8 cellular contexts compared by ENCODE assay signal in the genomic region with DNA sequence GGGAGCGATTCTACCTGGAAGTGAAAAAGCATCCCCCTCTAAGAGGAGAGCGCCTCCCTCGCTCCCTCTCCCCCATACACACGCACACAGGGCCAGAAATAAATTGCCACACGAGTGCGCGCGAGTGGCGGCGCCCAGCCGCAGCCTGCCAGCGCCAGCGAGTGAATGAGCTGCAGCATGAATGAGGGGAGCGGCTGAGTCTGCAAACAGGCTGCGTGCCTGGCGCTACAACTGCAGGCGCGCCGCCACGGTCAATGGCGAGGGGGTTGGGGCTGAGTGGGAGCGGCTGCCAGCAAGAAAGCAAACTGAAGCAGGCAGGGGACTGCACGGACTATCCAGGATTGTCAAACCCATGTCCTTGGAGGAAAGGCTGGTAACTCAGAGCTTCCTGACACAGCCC. TPM values are rescaled to one million over a fixed set of nuclear protein-coding genes. Genes with fewer than 3 reads are reported as not detected.
DNase-seq lines count a peak whose midpoint lies in the region; ATAC-seq, FAIRE-seq and TF ChIP-seq lines count a peak whose summit lies in the region.

No MANE protein-coding gene starts in this region.

- no peaks in the 10 kb centered on the region for H4K20me1 ChIP-seq in keratinocyte (ENCODE audit: control insufficient read depth, extremely low read depth, insufficient read depth, low read length)

- H3K9me3 ChIP-seq in keratinocyte (ENCODE audit: control insufficient read depth, low read depth, low read length): peaks cover 1% of the 10 kb centered on the region
- H3K9me3 ChIP-seq in transverse colon: no peaks in the 10 kb centered on the region

- no peak for TF ChIP-seq EP300 in transverse colon (IDR thresholded peaks at IDR 0.05; ENCODE audit: low read depth)

- peak overlapping the region; percentile 17 for H2AFZ ChIP-seq in keratinocyte (ENCODE audit: control insufficient read depth, low read length)

- H3K4me3 ChIP-seq in AG10803 (ENCODE audit: low read length) (peak overlapping the region; percentile 1), brain microvascular endothelial cell (ENCODE audit: low read depth, low read length) (no peak overlapping the region), keratinocyte (ENCODE audit: control insufficient read depth in 2 of 3, extremely low read depth in 1 of 3, insufficient read depth in 2 of 3, low read depth in 1 of 3, low read length in 3 of 3) (peak overlapping the region in 2 of 3 experiments; percentile 44 to 47), transverse colon (peak overlapping the region in 1 of 4 donors; percentile 3)

- peak overlapping the region; percentile 78 for H3K4me2 ChIP-seq in keratinocyte (ENCODE audit: control insufficient read depth, extremely low read depth, insufficient read depth, low read depth, low read length)

- TF ChIP-seq POLR2A in transverse colon (IDR thresholded peaks at IDR 0.05): no peak

- H3K27me3 ChIP-seq in brain microvascular endothelial cell (replicated peaks) (peaks cover 27% of the 10 kb centered on the region), keratinocyte (ENCODE audit: control insufficient read depth, extremely low read depth, insufficient read depth, low read length) (peaks cover 22% of the 10 kb centered on the region), transverse colon (peaks cover 58% of the 10 kb centered on the region)

- H3K4me1 ChIP-seq in keratinocyte (ENCODE audit: control insufficient read depth, extremely low read depth, insufficient read depth, low read length) (peaks cover 23% of the 10 kb centered on the region), transverse colon (peaks cover 0 to 8% (median 6%) of the 10 kb centered on the region in 4 donors)

- H3K9me1 ChIP-seq in keratinocyte (ENCODE audit: control insufficient read depth, extremely low read depth, insufficient read depth, low read length): no peaks in the 10 kb centered on the region

- ATAC-seq in HG02852 (IDR thresholded peaks at IDR 0.05; ENCODE audit: unreplicated experiment): no peak

- WGBS in transverse colon (ENCODE audit: low coverage in 1 of 2), 2 donors: 22 to 50% methylated on average over 1 to 22 of the region's 23 CpGs

- FAIRE-seq in keratinocyte (lab: Jason Lieb, UNC): peak; percentile 59

- H3K9ac ChIP-seq in keratinocyte (ENCODE audit: control insufficient read depth, extremely low read depth, insufficient read depth, low read length): no peak overlapping the region

- DNase-seq in AG10803 (ENCODE audit: low read depth): peak; percentile 47
- peak; percentile 46 to 82 (median 68) for DNase-seq in NCI-H1417 (lab: John Stamatoyannopoulos, UW)
- no peak for DNase-seq in brain microvascular endothelial cell
- no peak for DNase-seq in keratinocyte (ENCODE audit: low read depth, low spot score)
- DNase-seq in transverse colon: peak; percentile 45
- no peak for DNase-seq in GM19238 (ENCODE audit: insufficient read length, low spot score)
- no peak for DNase-seq in activated CD4-positive, CD25-positive, alpha-beta regulatory T cell (lab: John Stamatoyannopoulos, UW)

- H3K36me3 ChIP-seq in brain microvascular endothelial cell (replicated peaks) (no peaks in the 10 kb centered on the region), keratinocyte (ENCODE audit: control insufficient read depth in 2 of 2, extremely low read depth in 1 of 2, insufficient read depth in 2 of 2, low read length in 2 of 2) (no peaks in the 10 kb centered on the region), transverse colon (no peaks in the 10 kb centered on the region)

- H3K79me2 ChIP-seq in keratinocyte (ENCODE audit: control insufficient read depth, insufficient read depth, low read length): no peaks in the 10 kb centered on the region

- in situ Hi-C loops in brain microvascular endothelial cell (cut with HindIII; ENCODE audit: low pct_ligation_motif_present, low sequenced_read_pairs): loop anchor here (25.0 kb wide), 1 partner anchor 102 kb away; the partner anchor contains the start of gene G0S2
- in situ Hi-C loops in transverse colon (cut with MboI; ENCODE audit: low pct_ligation_motif_present in 1 of 4, low pct_unique_long_range_greater_than_20kb in 1 of 4, low sequenced_read_pairs in 3 of 4): no loop called here

- TF ChIP-seq CTCF in AG10803 (conservative IDR thresholded peaks at IDR 0.05; ENCODE audit: low read length) (no peak), brain microvascular endothelial cell (IDR thresholded peaks at IDR 0.05; ENCODE audit: low read depth, low read length, missing control alignments) (peak; percentile 1), keratinocyte (optimal IDR thresholded peaks at IDR 0.05 in 1 of 3, IDR thresholded peaks at IDR 0.05 in 1 of 3, conservative IDR thresholded peaks at IDR 0.05 in 1 of 3; ENCODE audit: extremely low read depth in 1 of 3, insufficient read depth in 2 of 3, low read length in 3 of 3) (peak in 2 of 3 experiments; percentile 15 to 51), transverse colon (IDR thresholded peaks at IDR 0.05) (no peak)

- H3K27ac ChIP-seq in brain microvascular endothelial cell (no peak overlapping the region), keratinocyte (ENCODE audit: control insufficient read depth, insufficient read depth, low read length) (no peak overlapping the region), transverse colon (no peak overlapping the region)

- dilution Hi-C loops in keratinocyte (cut with MboI; ENCODE audit: extremely low pct_ligation_motif_present, low sequenced_read_pairs): no loop called here

- intact Hi-C loops in transverse colon (cut with DNase I; ENCODE audit: low total_unique reads): no loop called here

RNA-seq across cellular contexts. Expression of gene CAMK1G, which starts 2.2 kb away (rescaled TPM):
- 0.02 TPM in 1 of 3 replicates, not detected in the others for polyA plus RNA-seq in keratinocyte
- polyA plus RNA-seq in keratinocyte (2011; ENCODE audit: low read depth): not detected
- polyA plus RNA-seq in keratinocyte (2011; cell fraction: cytosol; rRNA removed): not detected in 2 replicates
- not detected in 2 replicates for polyA plus RNA-seq in keratinocyte (2011; cell fraction: nucleus; rRNA removed)
- 0.11 TPM in 1 of 2 replicates, not detected in the other for polyA plus RNA-seq in keratinocyte (2012; ENCODE audit: low replicate concordance)
- not detected in 3 replicates for polyA minus RNA-seq in keratinocyte
- polyA minus RNA-seq in keratinocyte (2011; cell fraction: cytosol; rRNA and poly(A)+ RNA removed): not detected
- polyA minus RNA-seq in keratinocyte (2011; cell fraction: nucleus; rRNA and poly(A)+ RNA removed): not detected in 2 replicates
- not detected for total RNA-seq in transverse colon

Comparison
In these comparisons a context has a peak if more than half of its experiments do, and no peak if none do; other contexts are left out.
1. DNase-seq: peak in AG10803 (single experiment), NCI-H1417 (3 of 3) and transverse colon (single experiment); none in brain microvascular endothelial cell (single experiment), keratinocyte (single experiment), GM19238 (single experiment) and activated CD4-positive, CD25-positive, alpha-beta regulatory T cell (0 of 4).
2. CTCF ChIP-seq: peak in brain microvascular endothelial cell (single experiment) and keratinocyte (2 of 3); none in AG10803 (single experiment) and transverse colon (0 of 5).